In genomic region chr20:54534101-54534500, GRCh38 we compare ENCODE assay signal across 8 cellular contexts. TPM values are rescaled to one million over a fixed set of nuclear protein-coding genes. Genes with fewer than 3 reads are reported as not detected.
"Had no signal": no experiment of that assay in that cellular context is flagged by ENCODE, and none has a peak within 500 bp of the region (broad histone marks: within the 10 kb centered on the region; RNA-seq: fewer than 3 reads in every experiment).

No MANE protein-coding gene starts in this region.

- DNase-seq: IMR-90, KBM-7, KG1 had no signal

- ATAC-seq: HepG2, K562 had no signal

- H3K4me3 Mint-ChIP-seq: IgD-negative memory B cell had no signal

- FAIRE-seq: HepG2, K562 had no signal

- H3K4me1 Mint-ChIP-seq: IgD-negative memory B cell had no signal

- H3K4me3 ChIP-seq: K562 had no signal

- H3K27ac ChIP-seq: HL-60 had no signal

- H3K27ac Mint-ChIP-seq: IgD-negative memory B cell had no signal

RNA-seq across cellular contexts. Expression of gene DOK5, which starts 58.7 kb away (rescaled TPM):
- total RNA-seq: HepG2, HT-29, K562 had no signal
- polyA plus RNA-seq: HepG2, IgD-negative memory B cell, K562 had no signal
